1 cellular context compared by ENCODE assay signal in genomic region chr21:14876464-14876863, GRCh38.
TF ChIP-seq lines count a peak whose summit lies in the region.

No MANE protein-coding gene starts in this region.

TF ChIP-seq in H1, 55 proteins besides CTCF, POLR2A, EP300 and RAD21:
- TF ChIP-seq SIRT6 (IDR thresholded peaks at IDR 0.05; ENCODE audit: low read length) (no peak), TCF12 (IDR thresholded peaks at IDR 0.05; ENCODE audit: low read depth, low read length) (no peak), RFX5 (IDR thresholded peaks at IDR 0.05; ENCODE audit: borderline replicate concordance, low read depth, low read length) (no peak)
